In genomic region chr5:132839426-132840301, GRCh38 we compare ENCODE assay signal across 1 cellular context.
A peak's percentile ranks its signal among the peaks of the same experiment; 100 is the strongest.
TF ChIP-seq lines count a peak whose summit lies in the region.

No MANE protein-coding gene starts in this region.

TF ChIP-seq in HepG2, 621 proteins besides CTCF, POLR2A, EP300 and RAD21 (continued from another document and continues in another):
- no peak; the same call in 1 of the 2 replicates for TF ChIP-seq DMAP1 (CRISPR knock-in tag; IDR thresholded peaks at IDR 0.05)
- TF ChIP-seq ZNF782 (CRISPR knock-in tag; IDR thresholded peaks at IDR 0.05; ENCODE audit: borderline replicate concordance), result no peak
- no peak for TF ChIP-seq RFX3 (CRISPR knock-in tag; IDR thresholded peaks at IDR 0.05)
- TF ChIP-seq ZNF326 (CRISPR knock-in tag; IDR thresholded peaks at IDR 0.05; ENCODE audit: borderline replicate concordance), result no peak
- peak; percentile 91 for TF ChIP-seq PHF21A (CRISPR knock-in tag; IDR thresholded peaks at IDR 0.05)
- TF ChIP-seq CSRNP2 (CRISPR knock-in tag; conservative IDR thresholded peaks at IDR 0.05; ENCODE audit: low read depth), result no peak
- no peak for TF ChIP-seq DR1 (CRISPR knock-in tag; IDR thresholded peaks at IDR 0.05)
- no peak for TF ChIP-seq REL (CRISPR knock-in tag; conservative IDR thresholded peaks at IDR 0.05)
- TF ChIP-seq ZNF761 (CRISPR knock-in tag; conservative IDR thresholded peaks at IDR 0.05), result no peak
- TF ChIP-seq ZNF138 (CRISPR knock-in tag; IDR thresholded peaks at IDR 0.05; ENCODE audit: low read depth), result no peak
- peak; percentile 82 for TF ChIP-seq POLR2G (IDR thresholded peaks at IDR 0.05; ENCODE audit: low read depth, low read length)
- TF ChIP-seq ISX (CRISPR knock-in tag; conservative IDR thresholded peaks at IDR 0.05), result no peak
- TF ChIP-seq ZNF318 (CRISPR knock-in tag; IDR thresholded peaks at IDR 0.05), result 0 out of 2 replicates have a peak, but pooled peaks have one; percentile 57
- TF ChIP-seq ZNF414 (CRISPR knock-in tag; IDR thresholded peaks at IDR 0.05), result 0 out of 2 replicates have a peak, but pooled peaks have one; percentile 28
- no peak for TF ChIP-seq KDM2A (CRISPR knock-in tag; IDR thresholded peaks at IDR 0.05; ENCODE audit: borderline replicate concordance, low read depth)
- TF ChIP-seq DNMT3B (CRISPR knock-in tag; conservative IDR thresholded peaks at IDR 0.05), result no peak
- TF ChIP-seq GATAD2A (CRISPR knock-in tag; IDR thresholded peaks at IDR 0.05), result peak; percentile 82
- TF ChIP-seq ZUFSP (CRISPR knock-in tag; IDR thresholded peaks at IDR 0.05; ENCODE audit: borderline replicate concordance), result no peak
- no peak for TF ChIP-seq ADNP (CRISPR knock-in tag; IDR thresholded peaks at IDR 0.05)
- TF ChIP-seq RERE (CRISPR knock-in tag; IDR thresholded peaks at IDR 0.05; ENCODE audit: low read depth), result no peak
- peak; percentile 13; the same call in 1 of the 2 replicates for TF ChIP-seq TFDP2 (CRISPR knock-in tag; IDR thresholded peaks at IDR 0.05)
- TF ChIP-seq CHD4 (IDR thresholded peaks at IDR 0.05; ENCODE audit: borderline replicate concordance, low read length), result no peak
- no peak for TF ChIP-seq ZNF672 (CRISPR knock-in tag; IDR thresholded peaks at IDR 0.05)
- TF ChIP-seq ZIK1 (CRISPR knock-in tag; IDR thresholded peaks at IDR 0.05; ENCODE audit: borderline replicate concordance, low read depth), result no peak
- TF ChIP-seq ZNF30 (CRISPR knock-in tag; IDR thresholded peaks at IDR 0.05), result no peak
- no peak for TF ChIP-seq MBNL3 (CRISPR knock-in tag; conservative IDR thresholded peaks at IDR 0.05)
- 0 out of 2 replicates have a peak, but pooled peaks have one; percentile 23 for TF ChIP-seq ATF7-NPFF (CRISPR knock-in tag; IDR thresholded peaks at IDR 0.05; ENCODE audit: low read depth)
- no peak; the same call in 1 of the 2 replicates for TF ChIP-seq ZNF343 (CRISPR knock-in tag; IDR thresholded peaks at IDR 0.05)
- 0 out of 2 replicates have a peak, but pooled peaks have one; percentile 44 for TF ChIP-seq SKIL (CRISPR knock-in tag; IDR thresholded peaks at IDR 0.05; ENCODE audit: borderline replicate concordance)
- TF ChIP-seq BRF2 (CRISPR knock-in tag; IDR thresholded peaks at IDR 0.05), result no peak
- TF ChIP-seq PBX2 (CRISPR knock-in tag; IDR thresholded peaks at IDR 0.05), result no peak
- no peak for TF ChIP-seq DDIT3 (CRISPR knock-in tag; IDR thresholded peaks at IDR 0.05)
- TF ChIP-seq STAG1 (CRISPR knock-in tag; IDR thresholded peaks at IDR 0.05), result no peak; the same call in none of the 2 replicates
